In the genomic region with DNA sequence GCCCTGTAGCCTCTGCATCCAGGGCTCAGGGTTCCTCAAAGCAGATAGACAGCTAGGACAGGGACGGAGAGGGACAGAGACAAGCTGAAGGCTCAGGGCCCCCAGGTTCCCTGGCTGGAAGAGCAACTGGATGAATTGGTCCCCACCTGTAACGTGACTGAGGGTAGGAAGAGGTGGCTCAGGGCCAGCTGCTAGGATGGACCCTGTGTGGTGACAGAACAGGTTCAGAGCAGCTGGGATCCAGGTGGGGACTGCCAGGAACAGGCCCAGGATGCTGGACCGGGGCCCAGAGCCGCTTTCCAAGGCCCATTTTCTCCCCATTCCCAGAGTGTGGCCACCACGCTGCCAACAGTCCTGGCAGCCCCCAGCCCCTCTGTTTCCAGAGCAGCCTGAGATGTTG, we compare ENCODE assay signal across 20 cellular contexts.
"Had no signal": no experiment of that assay in that cellular context is flagged by ENCODE, and none has a peak within 500 bp of the region (broad histone marks: within the 10 kb centered on the region; RNA-seq: fewer than 3 reads in every experiment).

No MANE protein-coding gene starts in this region.

- H3K4me1 ChIP-seq: adrenal gland, body of pancreas, heart right ventricle, parathyroid adenoma, right atrium auricular region, transverse colon, vagina had no signal

- ATAC-seq: activated CD4-positive, alpha-beta T cell treated with anti-CD3 and anti-CD28 coated beads for 36 hours; body of pancreas; heart right ventricle; naive thymus-derived CD4-positive, alpha-beta T cell had no signal

- DNase-seq: activated CD4-positive, alpha-beta T cell treated with anti-CD3 and anti-CD28 coated beads for 36 hours; activated CD4-positive, CD25-positive, alpha-beta regulatory T cell; activated effector memory CD4-positive, alpha-beta T cell treated with anti-CD3 and anti-CD28 coated beads, Interleukin-2, amount 50 U/mL, for 16 hours; activated naive CD4-positive, alpha-beta T cell treated with anti-CD3 and anti-CD28 coated beads for 36 hours; activated naive CD8-positive, alpha-beta T cell treated with anti-CD3 and anti-CD28 coated beads for 36 hours; adrenal gland; aorta; body of pancreas; foreskin fibroblast; heart right ventricle; midbrain; naive thymus-derived CD4-positive, alpha-beta T cell; occipital lobe; stimulated activated CD4-positive, alpha-beta T cell treated with anti-CD3 and anti-CD28 coated beads, Interleukin-1b, Interleukin-23, amount 100 ng/mL, for 48 hours; stimulated activated naive CD4-positive, alpha-beta T cell treated with Interleukin-2 at 50 U/mL for 16 hours; transverse colon had no signal

- H3K9ac ChIP-seq: parathyroid adenoma had no signal

- H3K36me3 ChIP-seq: adrenal gland, heart right ventricle, right atrium auricular region, transverse colon, vagina had no signal

- H2AFZ ChIP-seq: parathyroid adenoma had no signal

- H3K4me2 ChIP-seq: smooth muscle cell had no signal

- H3K27me3 ChIP-seq: adrenal gland, body of pancreas, right atrium auricular region, transverse colon, vagina had no signal

- H3K4me3 ChIP-seq: adrenal gland, body of pancreas, heart right ventricle, right atrium auricular region, smooth muscle cell, transverse colon, vagina had no signal

- H3K9me3 ChIP-seq: adrenal gland, body of pancreas, heart right ventricle, right atrium auricular region, transverse colon, vagina had no signal

- H3K27ac ChIP-seq: adrenal gland, body of pancreas, heart right ventricle, parathyroid adenoma, right atrium auricular region, transverse colon, vagina had no signal
